Comparison of ENCODE assay signal across 21 cellular contexts in genomic region chr10:113036636-113037035, GRCh38.
"Had no signal": no experiment of that assay in that cellular context is flagged by ENCODE, and none has a peak within 500 bp of the region (broad histone marks: within the 10 kb centered on the region; RNA-seq: fewer than 3 reads in every experiment).

No MANE protein-coding gene starts in this region.

- H3K27ac ChIP-seq: lower lobe of right lung, parathyroid adenoma, prostate gland, right atrium auricular region, spleen, suprapubic skin, thyroid gland had no signal

- DNase-seq: dermis blood vessel endothelial cell; effector memory CD8-positive, alpha-beta T cell; left ventricle myocardium superior; lower lobe of right lung; naive thymus-derived CD8-positive, alpha-beta T cell; spleen; stimulated activated CD4-positive, alpha-beta T cell treated with anti-CD3 and anti-CD28 coated beads, Interleukin-4, amount 100 ng/mL, for 4 hours; thyroid gland had no signal

- H3K36me3 ChIP-seq: lower lobe of right lung, prostate gland, right atrium auricular region, suprapubic skin, thyroid gland had no signal

- ATAC-seq: effector memory CD8-positive, alpha-beta T cell; left ventricle myocardium superior; naive thymus-derived CD8-positive, alpha-beta T cell; sciatic nerve; stimulated activated memory B cell treated with anti-CD40 and anti-IgM and Interleukin-4, amounts not matched to agents 10 μg/mL and 1 μg/mL and 100 μg/mL, for 72 hours had no signal

- H3K4me1 Mint-ChIP-seq: stimulated activated memory B cell treated with anti-CD40 and anti-IgM and Interleukin-4, amounts not matched to agents 10 μg/mL and 1 μg/mL and 100 μg/mL, for 72 hours had no signal

- H3K36me3 Mint-ChIP-seq: stimulated activated memory B cell treated with anti-CD40 and anti-IgM and Interleukin-4, amounts not matched to agents 10 μg/mL and 1 μg/mL and 100 μg/mL, for 72 hours had no signal

- H3K4me3 Mint-ChIP-seq: central memory CD8-positive, alpha-beta T cell; effector memory CD8-positive, alpha-beta T cell; naive thymus-derived CD8-positive, alpha-beta T cell; stimulated activated memory B cell treated with anti-CD40 and anti-IgM and Interleukin-4, amounts not matched to agents 10 μg/mL and 1 μg/mL and 100 μg/mL, for 72 hours; stimulated activated naive CD8-positive, alpha-beta T cell treated with anti-CD3 and anti-CD28 coated beads, Interleukin-15, Interleukin-2, amounts not matched to agents 100 ng/mL and 50 ng/mL, for 24 hours; type B pancreatic cell had no signal

- H3K27me3 ChIP-seq: right atrium auricular region, spleen, suprapubic skin, thyroid gland had no signal

- H2AFZ ChIP-seq: parathyroid adenoma had no signal

- H3K9ac ChIP-seq: parathyroid adenoma had no signal

- H3K9me3 ChIP-seq: lower lobe of right lung, prostate gland, right atrium auricular region, spleen, suprapubic skin, thyroid gland had no signal

- H3K27me3 Mint-ChIP-seq: central memory CD8-positive, alpha-beta T cell; effector memory CD8-positive, alpha-beta T cell; naive thymus-derived CD8-positive, alpha-beta T cell; stimulated activated naive CD8-positive, alpha-beta T cell treated with anti-CD3 and anti-CD28 coated beads, Interleukin-15, Interleukin-2, amounts not matched to agents 100 ng/mL and 50 ng/mL, for 24 hours; type B pancreatic cell had no signal

- FAIRE-seq: endometrium, frontal cortex, keratinocyte had no signal

- H3K4me1 ChIP-seq: parathyroid adenoma, prostate gland had no signal

- H3K27ac Mint-ChIP-seq: naive thymus-derived CD8-positive, alpha-beta T cell; stimulated activated memory B cell treated with anti-CD40 and anti-IgM and Interleukin-4, amounts not matched to agents 10 μg/mL and 1 μg/mL and 100 μg/mL, for 72 hours; stimulated activated naive CD8-positive, alpha-beta T cell treated with anti-CD3 and anti-CD28 coated beads, Interleukin-15, Interleukin-2, amounts not matched to agents 100 ng/mL and 50 ng/mL, for 24 hours; type B pancreatic cell had no signal

- H3K4me3 ChIP-seq: coronary artery, lower lobe of right lung, prostate gland, right atrium auricular region, spleen, suprapubic skin, thyroid gland had no signal
